Comparison of ENCODE assay signal across 9 cellular contexts in the genomic region with DNA sequence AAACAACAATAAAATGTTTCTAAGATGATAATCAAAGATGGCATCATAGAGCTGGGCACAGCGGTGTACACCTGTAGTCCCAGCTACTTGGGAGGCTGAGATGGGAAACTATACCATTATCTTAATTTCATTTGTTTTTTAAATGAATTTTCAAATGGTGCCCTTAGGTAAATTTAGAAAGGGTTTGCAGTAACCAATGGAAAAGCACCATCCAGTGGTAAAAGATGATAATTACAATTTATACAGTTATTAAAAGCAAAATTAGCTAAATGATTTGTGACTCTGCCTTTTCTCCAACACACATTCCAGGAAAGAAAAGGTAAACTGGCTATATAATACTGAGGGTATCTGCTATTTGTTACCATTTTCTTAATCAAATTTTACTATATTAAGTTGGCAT. TPM values are rescaled to one million over a fixed set of nuclear protein-coding genes. Genes with fewer than 3 reads are reported as not detected.
DNase-seq lines count a peak whose midpoint lies in the region; ATAC-seq, FAIRE-seq and TF ChIP-seq lines count a peak whose summit lies in the region.
"Had no signal": no experiment of that assay in that cellular context is flagged by ENCODE, and none has a peak within 500 bp of the region (broad histone marks: within the 10 kb centered on the region; RNA-seq: fewer than 3 reads in every experiment).

No MANE protein-coding gene starts in this region.

- no peaks in the 10 kb centered on the region for H3K27me3 ChIP-seq in keratinocyte (ENCODE audit: control insufficient read depth, extremely low read depth, insufficient read depth, low read length)

- intact Hi-C loops in posterior vena cava (cut with DNase I), result loop anchor here (10.0 kb wide), 1 partner anchor 433 kb away; no protein-coding TSS in a partner anchor

- ATAC-seq in T-helper 17 cell (peak; percentile 35), GM19455 (IDR thresholded peaks at IDR 0.05; ENCODE audit: unreplicated experiment) (no peak)

- H3K27ac Mint-ChIP-seq in T-helper 17 cell, result no peak overlapping the region

- peak; percentile 17 for DNase-seq in GM10266 (ENCODE audit: extremely low spot score)
- DNase-seq in T-helper 17 cell, result no peak
- no peak for DNase-seq in keratinocyte (ENCODE audit: low read depth, low spot score)
- no peak for DNase-seq in stimulated activated CD4-positive, alpha-beta T cell treated with anti-CD3 and anti-CD28 coated beads, Interleukin-2, amount 100 ng/mL, for 24 hours
- DNase-seq in stimulated activated CD4-positive, alpha-beta T cell treated with anti-CD3 and anti-CD28 coated beads, Interleukin-1b, Interleukin-23, amount 100 ng/mL, for 48 hours, result no peak
- DNase-seq in posterior vena cava (ENCODE audit: low spot score), result no peak

- H3K9me3 ChIP-seq in T-helper 17 cell (ENCODE audit: control insufficient read depth, low read length, poor library complexity, severe bottlenecking) (no peaks in the 10 kb centered on the region), keratinocyte (ENCODE audit: control insufficient read depth, low read depth, low read length) (no peaks in the 10 kb centered on the region)

- H3K4me3 Mint-ChIP-seq in T-helper 17 cell, result no peak overlapping the region

- no peak overlapping the region for H2AFZ ChIP-seq in keratinocyte (ENCODE audit: control insufficient read depth, low read length)

- H3K27ac ChIP-seq in keratinocyte (ENCODE audit: control insufficient read depth, insufficient read depth, low read length), result no peak overlapping the region
- H3K27ac ChIP-seq: SK-N-MC had no signal

- H3K4me2 ChIP-seq in keratinocyte (ENCODE audit: control insufficient read depth, extremely low read depth, insufficient read depth, low read depth, low read length), result no peak overlapping the region

- TF ChIP-seq CTCF in GM10266 (IDR thresholded peaks at IDR 0.05; ENCODE audit: control insufficient read depth, insufficient read depth, low read depth, missing control alignments) (peak; percentile 30), keratinocyte (optimal IDR thresholded peaks at IDR 0.05 in 1 of 3, IDR thresholded peaks at IDR 0.05 in 1 of 3, conservative IDR thresholded peaks at IDR 0.05 in 1 of 3; ENCODE audit: extremely low read depth in 1 of 3, insufficient read depth in 2 of 3, low read length in 3 of 3) (peak in 2 of 3 experiments; percentile 16 to 20)

- dilution Hi-C loops in keratinocyte (cut with MboI; ENCODE audit: extremely low pct_ligation_motif_present, low sequenced_read_pairs), result no loop called here

- H3K36me3 Mint-ChIP-seq in T-helper 17 cell (ENCODE audit: low read depth), result no peaks in the 10 kb centered on the region

- peaks cover 34% of the 10 kb centered on the region for H3K79me2 ChIP-seq in keratinocyte (ENCODE audit: control insufficient read depth, insufficient read depth, low read length)

- H3K9ac ChIP-seq in keratinocyte (ENCODE audit: control insufficient read depth, extremely low read depth, insufficient read depth, low read length), result no peak overlapping the region

- no peaks in the 10 kb centered on the region for H3K4me1 ChIP-seq in keratinocyte (ENCODE audit: control insufficient read depth, extremely low read depth, insufficient read depth, low read length)

- peaks cover 26% of the 10 kb centered on the region for H3K4me1 Mint-ChIP-seq in T-helper 17 cell

- no peaks in the 10 kb centered on the region for H3K36me3 ChIP-seq in keratinocyte (ENCODE audit: control insufficient read depth in 2 of 2, extremely low read depth in 1 of 2, insufficient read depth in 2 of 2, low read length in 2 of 2)

- H4K20me1 ChIP-seq in keratinocyte (ENCODE audit: control insufficient read depth, extremely low read depth, insufficient read depth, low read length), result no peaks in the 10 kb centered on the region

- H3K27me3 Mint-ChIP-seq in T-helper 17 cell, result no peaks in the 10 kb centered on the region

- H3K4me3 ChIP-seq in keratinocyte (ENCODE audit: control insufficient read depth in 2 of 3, extremely low read depth in 1 of 3, insufficient read depth in 2 of 3, low read depth in 1 of 3, low read length in 3 of 3), result no peak overlapping the region
- H3K4me3 ChIP-seq: SK-N-MC had no signal

- no peaks in the 10 kb centered on the region for H3K9me1 ChIP-seq in keratinocyte (ENCODE audit: control insufficient read depth, extremely low read depth, insufficient read depth, low read length)

- FAIRE-seq in A204.1 (lab: Jason Lieb, UNC) (peak; percentile 94), keratinocyte (lab: Jason Lieb, UNC) (no peak)

RNA-seq across cellular contexts. Expression of a gene that starts 14.4 kb away (rescaled TPM):
- 100 to 1,000 TPM in 1 of 2 donors, 10 to 100 TPM in 1; 86.2 to 105 TPM for total RNA-seq in T-helper 17 cell
- 16.4 to 32.7 TPM (median 22.0 TPM) in 3 replicates for polyA plus RNA-seq in keratinocyte
- 20.7 TPM for polyA plus RNA-seq in keratinocyte (2011; ENCODE audit: low read depth)
- polyA plus RNA-seq in keratinocyte (2011; cell fraction: cytosol; rRNA removed), result 11.3 and 20.7 TPM in 2 replicates
- polyA plus RNA-seq in keratinocyte (2011; cell fraction: nucleus; rRNA removed), result 27.6 and 33.4 TPM in 2 replicates
- 11.8 and 20.4 TPM in 2 replicates for polyA plus RNA-seq in keratinocyte (2012; ENCODE audit: low replicate concordance)
- 25.9 to 81.2 TPM (median 30.5 TPM) in 3 replicates for polyA minus RNA-seq in keratinocyte
- 24.9 TPM for polyA minus RNA-seq in keratinocyte (2011; cell fraction: cytosol; rRNA and poly(A)+ RNA removed)
- 30.4 and 65.2 TPM in 2 replicates for polyA minus RNA-seq in keratinocyte (2011; cell fraction: nucleus; rRNA and poly(A)+ RNA removed)
- total RNA-seq in posterior vena cava, result 10 to 100 TPM; 40.9 to 45.0 TPM
